ENCODE assay signal across 8 cellular contexts in genomic region chr20:35269055-35269781, GRCh38. TPM values are rescaled to one million over a fixed set of nuclear protein-coding genes. Genes with fewer than 3 reads are reported as not detected.
A peak's percentile ranks its signal among the peaks of the same experiment; 100 is the strongest.
DNase-seq lines count a peak whose midpoint lies in the region; ATAC-seq and TF ChIP-seq lines count a peak whose summit lies in the region.

No MANE protein-coding gene starts in this region.

- CTCF ChIA-PET in activated CD4-positive, alpha-beta T cell treated with anti-CD3 and anti-CD28 coated beads for 36 hours (lab: Charles Lee): interaction anchor here (0.7 to 3.3 kb wide), 9 partner anchors 9 to 174 kb away, joined by 3 to 15 read pairs (median 5); partner anchors contain the start of genes EDEM2 and MMP24OS
- CTCF ChIA-PET in activated B cell treated with CpG ODN at 0.5 μM for 24 hours (lab: Charles Lee): interaction anchor here (0.9 to 1.5 kb wide), 3 partner anchors 8 to 173 kb away, joined by 3 to 4 read pairs (median 4); partner anchors contain the start of gene MMP24OS

- no peaks in the 10 kb centered on the region for H3K27me3 Mint-ChIP-seq in activated CD4-positive, alpha-beta T cell treated with anti-CD3 and anti-CD28 coated beads for 36 hours
- no peaks in the 10 kb centered on the region for H3K27me3 Mint-ChIP-seq in activated B cell treated with CpG ODN at 0.5 μM for 24 hours

- H3K36me3 Mint-ChIP-seq in activated CD4-positive, alpha-beta T cell treated with anti-CD3 and anti-CD28 coated beads for 36 hours (ENCODE audit: low read depth): peaks cover 29% of the 10 kb centered on the region
- peaks cover 54% of the 10 kb centered on the region for H3K36me3 Mint-ChIP-seq in activated B cell treated with CpG ODN at 0.5 μM for 24 hours (ENCODE audit: low read depth)

- ATAC-seq in activated CD4-positive, alpha-beta T cell treated with anti-CD3 and anti-CD28 coated beads for 36 hours: peak; percentile 82
- ATAC-seq in activated B cell treated with CpG ODN at 0.5 μM for 24 hours (ENCODE audit: low read depth) (peak; percentile 86), lung (ENCODE audit: insufficient read depth, low FRiP score) (no peak), GM21825 (IDR thresholded peaks at IDR 0.05; ENCODE audit: unreplicated experiment) (no peak)

- intact Hi-C loops in activated CD4-positive, alpha-beta T cell treated with anti-CD3 and anti-CD28 coated beads for 36 hours (cut with DNase I, micrococcal nuclease): loop anchor here in 1 of 2 experiments (1.0 kb wide), 2 partner anchors 124 to 435 kb away; no protein-coding TSS in a partner anchor
- intact Hi-C loops in activated B cell treated with CpG ODN at 0.5 μM for 24 hours (cut with micrococcal nuclease): loop anchor here (1.0 kb wide), 2 partner anchors 173 to 435 kb away; no protein-coding TSS in a partner anchor

- peak; percentile 74 for DNase-seq in activated CD4-positive, alpha-beta T cell treated with anti-CD3 and anti-CD28 coated beads for 36 hours
- no peak for DNase-seq in activated CD4-positive, alpha-beta T cell treated with anti-CD3 and anti-CD28 coated beads for 1 hour
- peak; percentile 57 for DNase-seq in NCI-H2029 (lab: John Stamatoyannopoulos, UW)
- DNase-seq in activated B cell treated with CpG ODN at 0.5 μM for 24 hours: peak; percentile 32
- DNase-seq in lung (ENCODE audit: low spot score): peak; percentile 56
- peak; percentile 28 for DNase-seq in stromal cell of bone marrow (ENCODE audit: low read depth)

- no peaks in the 10 kb centered on the region for H3K4me1 Mint-ChIP-seq in activated CD4-positive, alpha-beta T cell treated with anti-CD3 and anti-CD28 coated beads for 36 hours
- H3K4me1 Mint-ChIP-seq in activated B cell treated with CpG ODN at 0.5 μM for 24 hours: no peaks in the 10 kb centered on the region

- TF ChIP-seq CTCF in activated B cell treated with CpG ODN at 0.5 μM for 24 hours (IDR thresholded peaks at IDR 0.05): no peak
- peak; percentile 43 for TF ChIP-seq CTCF in lung (IDR thresholded peaks at IDR 0.05; ENCODE audit: control extremely low read depth, extremely low read depth)

- no peaks in the 10 kb centered on the region for H3K9me3 Mint-ChIP-seq in activated CD4-positive, alpha-beta T cell treated with anti-CD3 and anti-CD28 coated beads for 36 hours (ENCODE audit: low read depth)
- no peaks in the 10 kb centered on the region for H3K9me3 Mint-ChIP-seq in activated B cell treated with CpG ODN at 0.5 μM for 24 hours

- no peak overlapping the region for H3K4me3 Mint-ChIP-seq in activated CD4-positive, alpha-beta T cell treated with anti-CD3 and anti-CD28 coated beads for 36 hours
- no peak overlapping the region for H3K4me3 Mint-ChIP-seq in activated B cell treated with CpG ODN at 0.5 μM for 24 hours

- H3K9ac ChIP-seq in duodenal mucosa (ENCODE audit: low read depth in 1 of 2, low read length in 2 of 2): peak overlapping the region in 1 of 2 donors; percentile 12

- H3K27ac ChIP-seq in duodenal mucosa (ENCODE audit: low read depth, low read length) (peak overlapping the region; percentile 13), lung (ENCODE audit: low read depth in 1 of 2, low read length in 1 of 2) (no peak overlapping the region)

- WGBS in lung, 2 donors: 58 to 71% methylated on average over 14 of the region's 14 CpGs

- H3K27me3 ChIP-seq in duodenal mucosa (ENCODE audit: control insufficient read depth in 1 of 2, insufficient read depth in 2 of 2, low read length in 2 of 2) (no peaks in the 10 kb centered on the region), lung (ENCODE audit: control insufficient read depth, insufficient read depth) (no peaks in the 10 kb centered on the region)

- H3K4me3 ChIP-seq in duodenal mucosa (ENCODE audit: low read depth in 1 of 2, low read length in 2 of 2) (no peak overlapping the region), lung (no peak overlapping the region)

- no peak overlapping the region for H3K27ac Mint-ChIP-seq in activated CD4-positive, alpha-beta T cell treated with anti-CD3 and anti-CD28 coated beads for 36 hours
- H3K27ac Mint-ChIP-seq in activated B cell treated with CpG ODN at 0.5 μM for 24 hours: no peak overlapping the region

- POLR2A ChIA-PET in activated CD4-positive, alpha-beta T cell treated with anti-CD3 and anti-CD28 coated beads for 36 hours (lab: Charles Lee): interaction anchor here (0.5 kb wide), 1 partner anchor 49 kb away, joined by 11 read pairs; no protein-coding TSS in a partner anchor
- POLR2A ChIA-PET in activated B cell treated with CpG ODN at 0.5 μM for 24 hours (lab: Charles Lee): interaction anchor here (0.6 to 1.1 kb wide), 3 partner anchors 9 to 346 kb away, joined by 3 to 4 read pairs (median 3); partner anchors contain the start of genes MMP24OS and SPAG4

- H3K4me1 ChIP-seq in duodenal mucosa (ENCODE audit: control insufficient read depth in 1 of 2, insufficient read depth in 2 of 2, low read length in 2 of 2): peaks cover 4 to 10% of the 10 kb centered on the region in 2 donors
- H3K4me1 ChIP-seq in lung (ENCODE audit: control insufficient read depth in 2 of 2, insufficient read depth in 2 of 2, low read length in 2 of 2): peaks cover 0 to under 1% of the 10 kb centered on the region in 2 donors

- H3K36me3 ChIP-seq in duodenal mucosa (ENCODE audit: control insufficient read depth in 1 of 2, insufficient read depth in 2 of 2, low read length in 2 of 2): peaks cover 20 to 43% of the 10 kb centered on the region in 2 donors
- H3K36me3 ChIP-seq in lung (ENCODE audit: control insufficient read depth in 2 of 2, insufficient read depth in 2 of 2, low read length in 2 of 2): peaks cover 0 to 32% of the 10 kb centered on the region in 2 donors

- H3K9me3 ChIP-seq in duodenal mucosa (ENCODE audit: control insufficient read depth in 1 of 2, low read length in 2 of 2) (no peaks in the 10 kb centered on the region), lung (ENCODE audit: control insufficient read depth in 2 of 2, insufficient read depth in 1 of 2, low read length in 1 of 2) (no peaks in the 10 kb centered on the region)

RNA-seq across cellular contexts. Expression of gene MMP24OS, which starts 8.7 kb away (rescaled TPM):
- total RNA-seq in activated CD4-positive, alpha-beta T cell treated with anti-CD3 and anti-CD28 coated beads for 36 hours: 10 to 100 TPM; 44.6 to 56.8 TPM
- total RNA-seq in activated B cell treated with CpG ODN at 0.5 μM for 24 hours: 39.2 and 47.9 TPM in 2 replicates
- total RNA-seq in lung: 100 to 1,000 TPM in 1 of 2 donors, 10 to 100 TPM in 1; 32.1 to 117 TPM
- 100 to 1,000 TPM in 1 of 2 donors, 10 to 100 TPM in 1; 27.8 to 106 TPM for polyA plus RNA-seq in lung

RNA-seq across cellular contexts. Expression of gene EIF6, which starts 15.4 kb away (rescaled TPM):
- total RNA-seq in activated CD4-positive, alpha-beta T cell treated with anti-CD3 and anti-CD28 coated beads for 36 hours: 100 to 1,000 TPM; 110 to 124 TPM
- total RNA-seq in activated B cell treated with CpG ODN at 0.5 μM for 24 hours (137 and 148 TPM in 2 replicates), lung (100 to 1,000 TPM in 1 of 2 donors, 10 to 100 TPM in 1; 47.8 to 119 TPM)
- 100 to 1,000 TPM; 118 to 191 TPM for polyA plus RNA-seq in lung

RNA-seq across cellular contexts. Expression of gene FAM83C, which starts 23.0 kb away (rescaled TPM):
- not detected for total RNA-seq in activated CD4-positive, alpha-beta T cell treated with anti-CD3 and anti-CD28 coated beads for 36 hours
- total RNA-seq in activated B cell treated with CpG ODN at 0.5 μM for 24 hours: not detected in 2 replicates
- total RNA-seq in lung: not detected
- not detected for polyA plus RNA-seq in lung

RNA-seq across cellular contexts. Expression of gene MMP24, which starts 42.7 kb away (rescaled TPM):
- total RNA-seq in activated CD4-positive, alpha-beta T cell treated with anti-CD3 and anti-CD28 coated beads for 36 hours: not detected
- total RNA-seq in activated B cell treated with CpG ODN at 0.5 μM for 24 hours: not detected in 2 replicates
- 10 to 100 TPM in 1 of 2 donors, 1 to 10 TPM in 1; 2.3 to 10.1 TPM for total RNA-seq in lung
- polyA plus RNA-seq in lung: 1 to 10 TPM; 4.1 to 9.3 TPM

Comparison
In these comparisons a context has a peak if more than half of its experiments do, and no peak if none do; other contexts are left out.
1. ATAC-seq: peak in activated CD4-positive, alpha-beta T cell treated with anti-CD3 and anti-CD28 coated beads for 36 hours (single experiment) and activated B cell treated with CpG ODN at 0.5 μM for 24 hours (single experiment); none in lung (single experiment) and GM21825 (single experiment).